19 cellular contexts compared by ENCODE assay signal in genomic region chr5:14225173-14225834, GRCh38.
DNase-seq lines count a peak whose midpoint lies in the region; ATAC-seq and TF ChIP-seq lines count a peak whose summit lies in the region.
"Had no signal": no experiment of that assay in that cellular context is flagged by ENCODE, and none has a peak within 500 bp of the region (broad histone marks: within the 10 kb centered on the region; RNA-seq: fewer than 3 reads in every experiment).

No MANE protein-coding gene starts in this region.

- no peak for TF ChIP-seq CTCF in osteocyte (IDR thresholded peaks at IDR 0.05)

- H3K4me3 Mint-ChIP-seq in IgD-negative memory B cell (peak overlapping the region in 3 of 4 donors; percentile 10 to 82 (median 75)), osteocyte (ENCODE audit: unreplicated experiment) (no peak overlapping the region)
- H3K4me3 Mint-ChIP-seq: dendritic cell treated with granulocyte-macrophage colony-stimulating factor and Interleukin-4, amounts not matched to agents 40 ng/mL and 50 ng/mL, for 4 days; immature natural killer cell; neural progenitor cell had no signal

- H3K27me3 Mint-ChIP-seq in IgD-negative memory B cell (no peaks in the 10 kb centered on the region), osteocyte (ENCODE audit: unreplicated experiment) (no peaks in the 10 kb centered on the region)
- H3K27me3 Mint-ChIP-seq: dendritic cell treated with granulocyte-macrophage colony-stimulating factor and Interleukin-4, amounts not matched to agents 40 ng/mL and 50 ng/mL, for 4 days had no signal

- H3K9me3 Mint-ChIP-seq in IgD-negative memory B cell = no peaks in the 10 kb centered on the region
- H3K9me3 Mint-ChIP-seq in osteocyte (ENCODE audit: unreplicated experiment) = no peaks in the 10 kb centered on the region
- H3K9me3 Mint-ChIP-seq: dendritic cell treated with granulocyte-macrophage colony-stimulating factor and Interleukin-4, amounts not matched to agents 40 ng/mL and 50 ng/mL, for 4 days; immature natural killer cell had no signal

- H3K27ac Mint-ChIP-seq in IgD-negative memory B cell = peak overlapping the region in 1 of 3 donors; percentile 60
- H3K27ac Mint-ChIP-seq in osteocyte (ENCODE audit: unreplicated experiment) = peak overlapping the region; percentile 34
- H3K27ac Mint-ChIP-seq: dendritic cell treated with granulocyte-macrophage colony-stimulating factor and Interleukin-4, amounts not matched to agents 40 ng/mL and 50 ng/mL, for 4 days; neural progenitor cell had no signal

- H3K4me1 Mint-ChIP-seq in IgD-negative memory B cell (peaks cover 65 to 73% (median 67%) of the 10 kb centered on the region in 3 donors), osteocyte (ENCODE audit: unreplicated experiment) (peaks cover 60% of the 10 kb centered on the region)

- ATAC-seq in GM19324 (IDR thresholded peaks at IDR 0.05; ENCODE audit: low FRiP score, unreplicated experiment) (peak; percentile 46), HG02759 (IDR thresholded peaks at IDR 0.05; ENCODE audit: unreplicated experiment) (peak; percentile 57)

- peaks cover 3% of the 10 kb centered on the region for H3K36me3 Mint-ChIP-seq in IgD-negative memory B cell
- no peaks in the 10 kb centered on the region for H3K36me3 Mint-ChIP-seq in osteocyte (ENCODE audit: unreplicated experiment)
- H3K36me3 Mint-ChIP-seq: immature natural killer cell had no signal

- DNase-seq in osteocyte (ENCODE audit: extremely low spot score, unreplicated experiment) (no peak), AML-193 (lab: John Stamatoyannopoulos, UW) (no peak), mucosa of gallbladder (ENCODE audit: low spot score) (no peak), activated T-cell treated with anti-CD3 and anti-CD28 coated beads for 4 hours (no peak), NCI-H2029 (lab: John Stamatoyannopoulos, UW) (no peak)
- DNase-seq: activated CD4-positive, CD25-positive, alpha-beta regulatory T cell; activated gamma-delta T cell treated with Interleukin-2 at 50 U/mL for 16 hours; erythroblast; immature natural killer cell; mammary epithelial cell; NCI-H2081 treated with DMSO at 0.1 percent for 48 hours; NCI-H82; substantia nigra; T-helper 1 cell had no signal
